In genomic region chr6:30590509-30590908, GRCh38 we compare ENCODE assay signal across 11 cellular contexts. TPM values are rescaled to one million over a fixed set of nuclear protein-coding genes. Genes with fewer than 3 reads are reported as not detected.
DNase-seq lines count a peak whose midpoint lies in the region; ATAC-seq and TF ChIP-seq lines count a peak whose summit lies in the region.
"Had no signal": no experiment of that assay in that cellular context is flagged by ENCODE, and none has a peak within 500 bp of the region (broad histone marks: within the 10 kb centered on the region; RNA-seq: fewer than 3 reads in every experiment).

No MANE protein-coding gene starts in this region.

- DNase-seq in HFFc6 (no peak), chondrocyte (ENCODE audit: low spot score) (no peak), posterior vena cava (ENCODE audit: low spot score) (peak; percentile 56), GF-D8 (lab: John Stamatoyannopoulos, UW) (no peak), ACHN (no peak), SHP77 (lab: John Stamatoyannopoulos, UW) (no peak)
- DNase-seq: body of pancreas, NCI-H1092 treated with DMSO at 0.1 percent for 48 hours, SIG-M5 had no signal

- H3K27me3 ChIP-seq in ACC112 (ENCODE audit: insufficient read depth, low read length), result no peaks in the 10 kb centered on the region
- H3K27me3 ChIP-seq: body of pancreas had no signal

- H3K4me3 Mint-ChIP-seq in HFFc6, result no peak overlapping the region
- H3K4me3 Mint-ChIP-seq in chondrocyte (ENCODE audit: unreplicated experiment), result no peak overlapping the region

- H3K36me3 ChIP-seq in ACC112 (ENCODE audit: insufficient read depth, low read length), result peaks cover 18% of the 10 kb centered on the region

- no peak overlapping the region for H3K4me3 ChIP-seq in ACC112 (ENCODE audit: low read depth, low read length)
- H3K4me3 ChIP-seq: body of pancreas had no signal

- intact Hi-C loops in posterior vena cava (cut with DNase I), result no loop called here

- H3K79me2 ChIP-seq in ACC112 (ENCODE audit: control insufficient read depth, insufficient read depth, low read length, unreplicated experiment), result no peaks in the 10 kb centered on the region

- TF ChIP-seq CTCF in HFFc6 (IDR thresholded peaks at IDR 0.05) (no peak), chondrocyte (IDR thresholded peaks at IDR 0.05) (no peak)

- no peak overlapping the region for H2AFZ ChIP-seq in ACC112 (ENCODE audit: low read length, unreplicated experiment)

- H3K27ac ChIP-seq in ACC112 (ENCODE audit: low read depth, low read length), result peak overlapping the region; percentile 69

- H3K27ac Mint-ChIP-seq in HFFc6, result peak overlapping the region; percentile 58
- peak overlapping the region; percentile 74 for H3K27ac Mint-ChIP-seq in chondrocyte (ENCODE audit: unreplicated experiment)

- H3K4me1 ChIP-seq in ACC112 (ENCODE audit: control insufficient read depth, insufficient read depth, low read length, unreplicated experiment), result peaks cover 13% of the 10 kb centered on the region

- in situ Hi-C loops in ACHN (cut with HindIII; ENCODE audit: low pct_ligation_motif_present, low pct_unique_long_range_greater_than_20kb, low sequenced_read_pairs), result no loop called here

- no peak for ATAC-seq in GM18909 (IDR thresholded peaks at IDR 0.05; ENCODE audit: poor library complexity, unreplicated experiment)

- peaks cover 14% of the 10 kb centered on the region for H3K4me1 Mint-ChIP-seq in HFFc6 (ENCODE audit: low read depth)
- H3K4me1 Mint-ChIP-seq in chondrocyte (ENCODE audit: low read depth), result peaks cover 12% of the 10 kb centered on the region

- H3K36me3 Mint-ChIP-seq in HFFc6 (ENCODE audit: low read depth) (peaks cover 43% of the 10 kb centered on the region), chondrocyte (ENCODE audit: low read depth) (peaks cover 46% of the 10 kb centered on the region)

- H3K27me3 Mint-ChIP-seq in HFFc6 (ENCODE audit: insufficient read depth) (peaks cover 3% of the 10 kb centered on the region), chondrocyte (ENCODE audit: low read depth) (no peaks in the 10 kb centered on the region)

- H3K9me3 Mint-ChIP-seq in HFFc6 (no peaks in the 10 kb centered on the region), chondrocyte (ENCODE audit: low read depth) (no peaks in the 10 kb centered on the region)

RNA-seq across cellular contexts. Expression of gene ABCF1, which starts 19.3 kb away (rescaled TPM):
- 10 to 100 TPM; 51.3 to 69.3 (median 63.1) TPM for total RNA-seq in HFFc6 (2021; fragmentation: NEBNext Ultra II Directional; extraction: Animal tissue kit (Norgen Biotek cat#: 25700))
- total RNA-seq in chondrocyte, result 51.9 to 66.1 TPM (median 53.0 TPM) in 3 replicates
- total RNA-seq in posterior vena cava, result 10 to 100 TPM; 39.4 to 42.3 TPM

RNA-seq across cellular contexts. Expression of gene PPP1R10, which starts 26.5 kb away (rescaled TPM):
- total RNA-seq in HFFc6 (2021; fragmentation: NEBNext Ultra II Directional; extraction: Animal tissue kit (Norgen Biotek cat#: 25700)), result 10 to 100 TPM; 62.4 to 75.4 (median 71.2) TPM
- total RNA-seq in chondrocyte (57.1 to 64.5 TPM (median 58.2 TPM) in 3 replicates), posterior vena cava (10 to 100 TPM; 35.2 to 50.7 TPM)

RNA-seq across cellular contexts. Expression of gene MRPS18B, which starts 27.1 kb away (rescaled TPM):
- 10 to 100 TPM; 50.7 to 63.4 (median 56.1) TPM for total RNA-seq in HFFc6 (2021; fragmentation: NEBNext Ultra II Directional; extraction: Animal tissue kit (Norgen Biotek cat#: 25700))
- 23.3 to 25.4 TPM (median 24.7 TPM) in 3 replicates for total RNA-seq in chondrocyte
- total RNA-seq in posterior vena cava, result 10 to 100 TPM; 27.8 to 29.6 TPM

RNA-seq across cellular contexts. Expression of gene PRR3, which starts 33.4 kb away (rescaled TPM):
- total RNA-seq in HFFc6 (2021; fragmentation: NEBNext Ultra II Directional; extraction: Animal tissue kit (Norgen Biotek cat#: 25700)), result 10 to 100 TPM in 5 of 6 experiments, 1 to 10 TPM in 1; 9.8 to 14.0 (median 12.3) TPM
- 8.6 to 13.6 TPM (median 9.9 TPM) in 3 replicates for total RNA-seq in chondrocyte
- 1 to 10 TPM; 5.4 to 8.3 TPM for total RNA-seq in posterior vena cava

RNA-seq across cellular contexts. Expression of gene GNL1, which starts 34.2 kb away (rescaled TPM):
- total RNA-seq in HFFc6 (2021; fragmentation: NEBNext Ultra II Directional; extraction: Animal tissue kit (Norgen Biotek cat#: 25700)), result 10 to 100 TPM; 56.9 to 65.6 (median 61.9) TPM
- total RNA-seq in chondrocyte (57.7 to 76.7 TPM (median 61.5 TPM) in 3 replicates), posterior vena cava (10 to 100 TPM; 52.2 to 59.6 TPM)
